10 cellular contexts compared by ENCODE assay signal in the genomic region with DNA sequence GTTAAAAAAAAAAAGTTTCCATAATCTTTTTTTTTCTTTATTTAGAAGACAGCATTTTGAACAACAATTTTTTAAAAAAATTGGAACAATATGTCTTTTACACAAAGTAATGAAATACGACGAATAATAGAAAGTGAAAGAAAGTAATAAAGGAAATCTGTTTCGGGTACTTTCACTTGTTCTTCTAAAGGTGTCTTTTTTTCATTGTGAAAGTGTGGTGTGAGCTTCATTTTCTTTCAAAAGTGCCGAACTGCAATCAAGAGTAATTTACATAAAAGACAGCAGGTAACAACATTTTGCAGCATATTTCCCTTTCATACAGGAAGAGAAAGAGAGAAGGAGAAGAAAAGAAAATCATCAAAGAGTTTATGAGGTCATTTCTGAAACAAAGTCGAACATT.
DNase-seq lines count a peak whose midpoint lies in the region; ATAC-seq and TF ChIP-seq lines count a peak whose summit lies in the region.
"Had no signal": no experiment of that assay in that cellular context is flagged by ENCODE, and none has a peak within 500 bp of the region (broad histone marks: within the 10 kb centered on the region; RNA-seq: fewer than 3 reads in every experiment).

No MANE protein-coding gene starts in this region.

- TF ChIP-seq CTCF in nephron progenitor cell (IDR thresholded peaks at IDR 0.05) = no peak

- ATAC-seq in HG03103 (IDR thresholded peaks at IDR 0.05; ENCODE audit: low read depth, unreplicated experiment) = peak; percentile 73
- no peak for ATAC-seq in activated CD8-positive, alpha-beta T cell treated with anti-CD3 and anti-CD28 coated beads, Interleukin-2, amount 10 ng/mL, durations not matched to agents 7 days and 5 days
- no peak for ATAC-seq in naive thymus-derived CD8-positive, alpha-beta T cell

- CTCF ChIA-PET in activated CD8-positive, alpha-beta T cell treated with anti-CD3 and anti-CD28 coated beads, Interleukin-2, amount 10 ng/mL, durations not matched to agents 7 days and 5 days (lab: Charles Lee) = no interaction called here

- no peaks in the 10 kb centered on the region for H3K36me3 Mint-ChIP-seq in activated CD8-positive, alpha-beta T cell treated with anti-CD3 and anti-CD28 coated beads, Interleukin-2, amount 10 ng/mL, durations not matched to agents 7 days and 5 days (ENCODE audit: low read depth)
- no peaks in the 10 kb centered on the region for H3K36me3 Mint-ChIP-seq in naive thymus-derived CD8-positive, alpha-beta T cell
- no peaks in the 10 kb centered on the region for H3K36me3 Mint-ChIP-seq in nephron progenitor cell (ENCODE audit: low read depth)

- H3K9me3 Mint-ChIP-seq in activated CD8-positive, alpha-beta T cell treated with anti-CD3 and anti-CD28 coated beads, Interleukin-2, amount 10 ng/mL, durations not matched to agents 7 days and 5 days (ENCODE audit: insufficient read depth) = no peaks in the 10 kb centered on the region
- H3K9me3 Mint-ChIP-seq in naive thymus-derived CD8-positive, alpha-beta T cell = peaks cover 0 to 9% (median 0%) of the 10 kb centered on the region in 9 donors
- H3K9me3 Mint-ChIP-seq in nephron progenitor cell = no peaks in the 10 kb centered on the region

- DNase-seq in DMS153 treated with DMSO at 0.1 percent for 48 hours (lab: John Stamatoyannopoulos, UW; ENCODE audit: unreplicated experiment) (peak; percentile 41), DMS153 (lab: John Stamatoyannopoulos, UW) (no peak), nephron progenitor cell (no peak), SW 1271 (lab: John Stamatoyannopoulos, UW) (no peak), SW480 (ENCODE audit: low spot score) (no peak)
- DNase-seq in activated CD8-positive, alpha-beta T cell treated with anti-CD3 and anti-CD28 coated beads, Interleukin-2, amount 10 ng/mL, durations not matched to agents 7 days and 5 days = no peak
- no peak for DNase-seq in naive thymus-derived CD8-positive, alpha-beta T cell
- DNase-seq: NCI-H510A, nucleus accumbens had no signal

- no peaks in the 10 kb centered on the region for H3K4me1 Mint-ChIP-seq in activated CD8-positive, alpha-beta T cell treated with anti-CD3 and anti-CD28 coated beads, Interleukin-2, amount 10 ng/mL, durations not matched to agents 7 days and 5 days (ENCODE audit: low read depth)
- H3K4me1 Mint-ChIP-seq in naive thymus-derived CD8-positive, alpha-beta T cell = peaks cover 0 to 14% (median 4%) of the 10 kb centered on the region in 4 donors
- H3K4me1 Mint-ChIP-seq in nephron progenitor cell = peaks cover 8% of the 10 kb centered on the region

- peak overlapping the region; percentile 78 for H3K4me3 Mint-ChIP-seq in activated CD8-positive, alpha-beta T cell treated with anti-CD3 and anti-CD28 coated beads, Interleukin-2, amount 10 ng/mL, durations not matched to agents 7 days and 5 days
- H3K4me3 Mint-ChIP-seq in naive thymus-derived CD8-positive, alpha-beta T cell = peak overlapping the region; percentile 64 to 95 (median 83)
- no peak overlapping the region for H3K4me3 Mint-ChIP-seq in nephron progenitor cell

- POLR2A ChIA-PET in activated CD8-positive, alpha-beta T cell treated with anti-CD3 and anti-CD28 coated beads, Interleukin-2, amount 10 ng/mL, durations not matched to agents 7 days and 5 days (lab: Charles Lee) = no interaction called here
- POLR2A ChIA-PET in naive thymus-derived CD8-positive, alpha-beta T cell (lab: Charles Lee) = no interaction called here

- H3K27me3 Mint-ChIP-seq in activated CD8-positive, alpha-beta T cell treated with anti-CD3 and anti-CD28 coated beads, Interleukin-2, amount 10 ng/mL, durations not matched to agents 7 days and 5 days (ENCODE audit: low read depth) = no peaks in the 10 kb centered on the region
- no peaks in the 10 kb centered on the region for H3K27me3 Mint-ChIP-seq in naive thymus-derived CD8-positive, alpha-beta T cell
- H3K27me3 Mint-ChIP-seq in nephron progenitor cell (ENCODE audit: low read depth, poor library complexity) = no peaks in the 10 kb centered on the region

- peak overlapping the region; percentile 76 for H3K27ac Mint-ChIP-seq in activated CD8-positive, alpha-beta T cell treated with anti-CD3 and anti-CD28 coated beads, Interleukin-2, amount 10 ng/mL, durations not matched to agents 7 days and 5 days
- peak overlapping the region; percentile 5 to 88 (median 66) for H3K27ac Mint-ChIP-seq in naive thymus-derived CD8-positive, alpha-beta T cell
- no peak overlapping the region for H3K27ac Mint-ChIP-seq in nephron progenitor cell
